Comparison of ENCODE assay signal across 1 cellular context in the genomic region with DNA sequence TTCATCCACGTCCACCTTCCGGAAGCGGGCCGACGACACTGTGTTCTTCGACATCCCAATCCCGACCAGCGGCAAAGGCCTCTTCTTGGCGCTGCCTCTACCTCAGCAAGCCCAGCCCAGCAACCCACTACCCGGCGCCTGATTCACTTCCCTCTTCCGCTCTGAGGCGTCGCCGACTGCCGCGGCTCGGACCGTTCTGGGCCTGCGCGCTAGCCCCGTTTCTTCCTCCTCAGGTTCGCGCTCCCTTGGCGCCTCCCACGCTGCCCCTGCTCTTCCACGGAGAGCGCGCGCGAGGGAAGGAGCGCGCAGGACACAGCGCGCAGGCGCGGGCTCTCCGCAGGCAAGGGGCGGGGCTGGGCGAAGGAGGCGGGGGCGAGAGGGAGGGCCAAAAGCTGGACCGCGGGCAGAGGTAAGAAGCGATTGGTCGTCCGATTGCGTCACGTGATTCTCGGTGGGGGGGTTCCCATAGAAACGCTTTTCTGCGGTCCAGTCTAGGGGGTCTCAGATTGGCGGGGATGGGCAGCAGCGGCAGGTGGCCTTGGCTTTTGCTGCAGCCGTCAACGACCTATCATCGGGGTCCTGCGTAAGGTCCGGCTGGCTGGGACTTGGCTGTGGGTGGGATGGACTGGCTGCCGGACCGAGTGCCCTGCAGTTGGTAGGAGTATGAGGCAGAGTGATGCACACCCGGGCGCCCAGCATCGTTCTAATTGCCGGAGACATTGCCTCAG.
A peak's percentile ranks its signal among the peaks of the same experiment; 100 is the strongest.
TF ChIP-seq lines count a peak whose summit lies in the region.

A gene (minus strand): TSS at position 178 of the 728 bp plus-strand sequence. CDS start 124 bp downstream, at position 54.

TF ChIP-seq in K562, 482 proteins besides CTCF, POLR2A, EP300 and RAD21 (continued from another document):
- TF ChIP-seq, protein P1, sequence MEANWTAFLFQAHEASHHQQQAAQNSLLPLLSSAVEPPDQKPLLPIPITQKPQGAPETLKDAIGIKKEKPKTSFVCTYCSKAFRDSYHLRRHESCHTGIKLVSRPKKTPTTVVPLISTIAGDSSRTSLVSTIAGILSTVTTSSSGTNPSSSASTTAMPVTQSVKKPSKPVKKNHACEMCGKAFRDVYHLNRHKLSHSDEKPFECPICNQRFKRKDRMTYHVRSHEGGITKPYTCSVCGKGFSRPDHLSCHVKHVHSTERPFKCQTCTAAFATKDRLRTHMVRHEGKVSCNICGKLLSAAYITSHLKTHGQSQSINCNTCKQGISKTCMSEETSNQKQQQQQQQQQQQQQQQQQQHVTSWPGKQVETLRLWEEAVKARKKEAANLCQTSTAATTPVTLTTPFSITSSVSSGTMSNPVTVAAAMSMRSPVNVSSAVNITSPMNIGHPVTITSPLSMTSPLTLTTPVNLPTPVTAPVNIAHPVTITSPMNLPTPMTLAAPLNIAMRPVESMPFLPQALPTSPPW (CRISPR knock-in tag; IDR thresholded peaks at IDR 0.05) = peak; percentile 96
- TF ChIP-seq MAFK (IDR thresholded peaks at IDR 0.05; ENCODE audit: low read length) (no peak), HDAC6 (IDR thresholded peaks at IDR 0.05; ENCODE audit: low read depth, low read length) (no peak)
